In the genomic region with DNA sequence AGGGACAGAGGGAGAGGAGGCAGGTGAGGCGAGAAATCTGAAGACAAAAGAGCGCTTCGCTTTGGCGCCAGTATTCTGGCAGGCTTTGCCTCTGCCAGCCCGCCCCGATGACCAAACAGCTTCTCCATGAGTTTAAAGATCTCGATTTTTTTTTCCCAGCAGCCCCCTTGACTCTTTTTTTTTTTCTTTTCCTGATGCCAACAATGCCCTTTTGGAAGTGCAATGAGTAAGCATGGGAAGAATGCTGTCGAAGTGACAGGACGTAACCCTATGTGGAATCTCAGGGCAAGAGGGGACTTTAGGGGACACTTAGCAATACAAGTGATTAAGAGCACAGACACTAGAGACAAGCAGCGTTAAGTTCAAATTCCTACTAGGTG, we compare ENCODE assay signal across 11 cellular contexts.
DNase-seq lines count a peak whose midpoint lies in the region; ATAC-seq, FAIRE-seq and TF ChIP-seq lines count a peak whose summit lies in the region.
"Had no signal": no experiment of that assay in that cellular context is flagged by ENCODE, and none has a peak within 500 bp of the region (broad histone marks: within the 10 kb centered on the region; RNA-seq: fewer than 3 reads in every experiment).

No MANE protein-coding gene starts in this region.

- H2AFZ ChIP-seq in smooth muscle cell (ENCODE audit: low read depth), result no peak overlapping the region

- peak overlapping the region; percentile 65; the same call in 1 of the 2 replicates for H3K9ac ChIP-seq in iPS-20b (ENCODE audit: low read depth, low read length)
- no peak overlapping the region for H3K9ac ChIP-seq in smooth muscle cell (ENCODE audit: low read depth)

- peak overlapping the region in 1 of 2 donors; percentile 73 for H3K4me3 ChIP-seq in body of pancreas
- peak overlapping the region; percentile 83 for H3K4me3 ChIP-seq in iPS-20b (ENCODE audit: low read length)
- H3K4me3 ChIP-seq in smooth muscle cell, result peak overlapping the region; percentile 43
- H3K4me3 ChIP-seq in lower leg skin (ENCODE audit: low read depth, poor library complexity, severe bottlenecking), result no peak overlapping the region

- no peaks in the 10 kb centered on the region for H3K79me2 ChIP-seq in smooth muscle cell (ENCODE audit: low read depth)

- no peaks in the 10 kb centered on the region for H3F3A ChIP-seq in smooth muscle cell (ENCODE audit: low read depth)

- H3K4me1 ChIP-seq in body of pancreas (peaks cover 15% of the 10 kb centered on the region), iPS-20b (ENCODE audit: insufficient read depth, low read length) (no peaks in the 10 kb centered on the region), smooth muscle cell (ENCODE audit: low read depth) (peaks cover 10% of the 10 kb centered on the region)

- H4K20me1 ChIP-seq in smooth muscle cell (ENCODE audit: low read depth), result no peaks in the 10 kb centered on the region

- no peak for FAIRE-seq in frontal cortex (lab: Jason Lieb, UNC)

- H3K36me3 ChIP-seq in body of pancreas (replicated peaks in 1 of 2; ENCODE audit: insufficient read depth in 1 of 2, low read depth in 2 of 2) (no peaks in the 10 kb centered on the region), iPS-20b (ENCODE audit: insufficient read depth, low read depth, low read length) (no peaks in the 10 kb centered on the region), smooth muscle cell (ENCODE audit: low read depth) (no peaks in the 10 kb centered on the region)
- H3K36me3 ChIP-seq: right lobe of liver, thyroid gland had no signal

- H3K4me2 ChIP-seq in smooth muscle cell, result peak overlapping the region; percentile 86

- WGBS in body of pancreas, 2 donors, result 0 to 5% methylated on average over 10 of the region's 10 CpGs
- 3% methylated on average over 10 of the region's 10 CpGs for WGBS in smooth muscle cell (ENCODE audit: low lambda C conversion rate)
- whole genome bisulfite sequencing in lower leg skin, 2 donors, result 9 to 12% methylated on average over 10 of the region's 10 CpGs

- H3K27me3 ChIP-seq in body of pancreas (no peaks in the 10 kb centered on the region), iPS-20b (ENCODE audit: insufficient read depth, low read length) (peaks cover 35% of the 10 kb centered on the region), smooth muscle cell (ENCODE audit: low read depth) (peaks cover 65% of the 10 kb centered on the region)
- H3K27me3 ChIP-seq: thyroid gland had no signal

- H3K27ac ChIP-seq in body of pancreas (peak overlapping the region; percentile 72 to 93 (median 86)), iPS-20b (ENCODE audit: low read length) (no peak overlapping the region), smooth muscle cell (ENCODE audit: low read depth) (no peak overlapping the region)
- H3K27ac ChIP-seq: right lobe of liver, thyroid gland had no signal

- peak; percentile 43 for DNase-seq in NCI-H1436 (lab: John Stamatoyannopoulos, UW)
- DNase-seq in NCI-H1436 treated with DMSO at 0.1 percent for 48 hours (lab: John Stamatoyannopoulos, UW), result no peak
- no peak for DNase-seq in body of pancreas
- no peak for DNase-seq in smooth muscle cell (lab: John Stamatoyannopoulos, UW; ENCODE audit: unreplicated experiment)
- DNase-seq in frontal cortex (ENCODE audit: low spot score in 2 of 2), result no peak
- DNase-seq in lower leg skin (ENCODE audit: low spot score in 2 of 2), result no peak
- DNase-seq in NCI-H82 treated with DMSO at 0.1 percent for 48 hours (lab: John Stamatoyannopoulos, UW; ENCODE audit: unreplicated experiment), result no peak

- TF ChIP-seq CTCF in body of pancreas (IDR thresholded peaks at IDR 0.05), result no peak
- TF ChIP-seq CTCF in smooth muscle cell (IDR thresholded peaks at IDR 0.05; ENCODE audit: borderline replicate concordance, insufficient read depth, poor library complexity, severe bottlenecking), result no peak
- TF ChIP-seq CTCF in lower leg skin (IDR thresholded peaks at IDR 0.05), result no peak

- H3K9me3 ChIP-seq in body of pancreas (no peaks in the 10 kb centered on the region), iPS-20b (ENCODE audit: insufficient read depth, low read depth, low read length) (no peaks in the 10 kb centered on the region), smooth muscle cell (replicated peaks; ENCODE audit: low read depth) (no peaks in the 10 kb centered on the region)
- H3K9me3 ChIP-seq: right lobe of liver, thyroid gland had no signal

- intact Hi-C loops in body of pancreas (cut with DNase I), result no loop called here
- intact Hi-C loops in lower leg skin (cut with DNase I; ENCODE audit: low total_unique reads), result no loop called here

- TF ChIP-seq POLR2A in body of pancreas (IDR thresholded peaks at IDR 0.05) (no peak), lower leg skin (IDR thresholded peaks at IDR 0.05) (no peak)

- no peak for ATAC-seq in body of pancreas
- ATAC-seq: activated CD4-positive, CD25-positive, alpha-beta regulatory T cell treated with anti-CD3 and anti-CD28 coated beads, Interleukin-2, amount 50 U/mL, for 24 hours had no signal

Comparison
In these comparisons a context has a peak if more than half of its experiments do, and no peak if none do; other contexts are left out.
1. H3K27ac ChIP-seq: peak in body of pancreas (4 of 4); none in iPS-20b (single experiment) and smooth muscle cell (single experiment).